In the genomic region with DNA sequence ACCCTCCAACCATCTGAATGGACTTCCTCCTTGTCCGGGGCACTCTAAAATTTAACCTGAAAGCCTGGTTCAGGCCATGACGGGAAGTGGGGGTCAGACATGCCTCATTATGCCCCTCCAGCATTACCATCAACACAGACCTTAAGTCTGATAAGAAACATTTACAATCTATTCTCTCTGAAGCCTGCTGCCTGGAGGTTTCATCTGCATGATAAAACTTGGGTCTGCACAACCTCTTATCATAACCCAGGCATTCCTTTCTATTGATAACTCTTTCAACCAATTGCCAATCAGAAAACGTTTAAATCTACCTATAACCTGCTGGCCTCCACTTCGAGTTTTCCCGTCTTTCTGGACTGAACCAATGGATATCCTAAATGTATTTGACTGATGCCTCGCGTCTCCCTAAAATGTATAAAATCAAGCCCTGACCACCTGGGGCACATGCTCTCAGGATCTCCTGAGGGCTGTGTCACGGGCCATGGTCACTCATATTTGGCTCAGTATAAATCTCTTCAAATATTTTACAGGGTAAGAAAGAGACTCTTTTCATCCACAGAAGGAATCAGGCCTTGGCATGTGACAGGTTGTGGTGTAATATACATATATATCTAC, we compare ENCODE assay signal across 26 cellular contexts. TPM values are rescaled to one million over a fixed set of nuclear protein-coding genes. Genes with fewer than 3 reads are reported as not detected.
A peak's percentile ranks its signal among the peaks of the same experiment; 100 is the strongest.
DNase-seq lines count a peak whose midpoint lies in the region; ATAC-seq lines count a peak whose summit lies in the region.
"Had no signal": no experiment of that assay in that cellular context is flagged by ENCODE, and none has a peak within 500 bp of the region (broad histone marks: within the 10 kb centered on the region; RNA-seq: fewer than 3 reads in every experiment).

No MANE protein-coding gene starts in this region.

- H3K4me3 Mint-ChIP-seq in T-helper 1 cell treated with Interleukin-12 subunit alpha and Interleukin-12 subunit beta and Interleukin-4 antibody, amounts not matched to agents 30 μg/mL and 1 μg/mL, for 36 hours = no peak overlapping the region
- no peak overlapping the region for H3K4me3 Mint-ChIP-seq in activated CD8-positive, alpha-beta memory T cell treated with anti-CD3 and anti-CD28 coated beads, Interleukin-2, amount 10 ng/mL, durations not matched to agents 7 days and 5 days
- no peak overlapping the region for H3K4me3 Mint-ChIP-seq in stimulated activated naive CD8-positive, alpha-beta T cell treated with anti-CD3 and anti-CD28 coated beads, Interleukin-15, amount 100 ng/mL, for 72 hours
- H3K4me3 Mint-ChIP-seq in stimulated activated effector memory CD8-positive, alpha-beta T cell treated with anti-CD3 and anti-CD28 coated beads, Interleukin-12 subunit alpha, Interleukin-12 subunit beta, amount 100 ng/mL, for 72 hours = no peak overlapping the region
- H3K4me3 Mint-ChIP-seq: CD14-positive monocyte; CD8-positive, alpha-beta memory T cell; IgD-negative memory B cell had no signal

- peak overlapping the region; percentile 93 for H3K27ac Mint-ChIP-seq in T-helper 1 cell treated with Interleukin-12 subunit alpha and Interleukin-12 subunit beta and Interleukin-4 antibody, amounts not matched to agents 30 μg/mL and 1 μg/mL, for 36 hours
- peak overlapping the region; percentile 61 for H3K27ac Mint-ChIP-seq in activated CD8-positive, alpha-beta memory T cell treated with anti-CD3 and anti-CD28 coated beads, Interleukin-2, amount 10 ng/mL, durations not matched to agents 7 days and 5 days
- peak overlapping the region; percentile 28 to 60 for H3K27ac Mint-ChIP-seq in stimulated activated naive CD8-positive, alpha-beta T cell treated with anti-CD3 and anti-CD28 coated beads, Interleukin-15, amount 100 ng/mL, for 72 hours
- H3K27ac Mint-ChIP-seq in stimulated activated effector memory CD8-positive, alpha-beta T cell treated with anti-CD3 and anti-CD28 coated beads, Interleukin-12 subunit alpha, Interleukin-12 subunit beta, amount 100 ng/mL, for 72 hours = peak overlapping the region; percentile 60

- H3K36me3 Mint-ChIP-seq in T-helper 1 cell treated with Interleukin-12 subunit alpha and Interleukin-12 subunit beta and Interleukin-4 antibody, amounts not matched to agents 30 μg/mL and 1 μg/mL, for 36 hours (ENCODE audit: low read depth) = peaks cover 1% of the 10 kb centered on the region
- H3K36me3 Mint-ChIP-seq in activated CD8-positive, alpha-beta memory T cell treated with anti-CD3 and anti-CD28 coated beads, Interleukin-2, amount 10 ng/mL, durations not matched to agents 7 days and 5 days = no peaks in the 10 kb centered on the region
- H3K36me3 Mint-ChIP-seq in stimulated activated effector memory CD8-positive, alpha-beta T cell treated with anti-CD3 and anti-CD28 coated beads, Interleukin-12 subunit alpha, Interleukin-12 subunit beta, amount 100 ng/mL, for 72 hours = no peaks in the 10 kb centered on the region
- H3K36me3 Mint-ChIP-seq: CD14-positive monocyte; CD8-positive, alpha-beta memory T cell; IgD-negative memory B cell had no signal

- peaks cover 37% of the 10 kb centered on the region for H3K4me1 Mint-ChIP-seq in T-helper 1 cell treated with Interleukin-12 subunit alpha and Interleukin-12 subunit beta and Interleukin-4 antibody, amounts not matched to agents 30 μg/mL and 1 μg/mL, for 36 hours (ENCODE audit: low read depth)
- H3K4me1 Mint-ChIP-seq in activated CD8-positive, alpha-beta memory T cell treated with anti-CD3 and anti-CD28 coated beads, Interleukin-2, amount 10 ng/mL, durations not matched to agents 7 days and 5 days = peaks cover 45% of the 10 kb centered on the region
- peaks cover 38% of the 10 kb centered on the region for H3K4me1 Mint-ChIP-seq in stimulated activated naive CD8-positive, alpha-beta T cell treated with anti-CD3 and anti-CD28 coated beads, Interleukin-15, amount 100 ng/mL, for 72 hours
- peaks cover 41% of the 10 kb centered on the region for H3K4me1 Mint-ChIP-seq in stimulated activated effector memory CD8-positive, alpha-beta T cell treated with anti-CD3 and anti-CD28 coated beads, Interleukin-12 subunit alpha, Interleukin-12 subunit beta, amount 100 ng/mL, for 72 hours

- peaks cover 12% of the 10 kb centered on the region for H3K27me3 Mint-ChIP-seq in T-helper 1 cell treated with Interleukin-12 subunit alpha and Interleukin-12 subunit beta and Interleukin-4 antibody, amounts not matched to agents 30 μg/mL and 1 μg/mL, for 36 hours (ENCODE audit: low read depth)
- no peaks in the 10 kb centered on the region for H3K27me3 Mint-ChIP-seq in activated CD8-positive, alpha-beta memory T cell treated with anti-CD3 and anti-CD28 coated beads, Interleukin-2, amount 10 ng/mL, durations not matched to agents 7 days and 5 days
- H3K27me3 Mint-ChIP-seq in stimulated activated naive CD8-positive, alpha-beta T cell treated with anti-CD3 and anti-CD28 coated beads, Interleukin-15, amount 100 ng/mL, for 72 hours = no peaks in the 10 kb centered on the region
- H3K27me3 Mint-ChIP-seq: IgD-negative memory B cell had no signal

- H3K9me3 Mint-ChIP-seq in T-helper 1 cell treated with Interleukin-12 subunit alpha and Interleukin-12 subunit beta and Interleukin-4 antibody, amounts not matched to agents 30 μg/mL and 1 μg/mL, for 36 hours = no peaks in the 10 kb centered on the region
- no peaks in the 10 kb centered on the region for H3K9me3 Mint-ChIP-seq in activated CD8-positive, alpha-beta memory T cell treated with anti-CD3 and anti-CD28 coated beads, Interleukin-2, amount 10 ng/mL, durations not matched to agents 7 days and 5 days (ENCODE audit: low read depth)
- no peaks in the 10 kb centered on the region for H3K9me3 Mint-ChIP-seq in stimulated activated naive CD8-positive, alpha-beta T cell treated with anti-CD3 and anti-CD28 coated beads, Interleukin-15, amount 100 ng/mL, for 72 hours
- no peaks in the 10 kb centered on the region for H3K9me3 Mint-ChIP-seq in stimulated activated effector memory CD8-positive, alpha-beta T cell treated with anti-CD3 and anti-CD28 coated beads, Interleukin-12 subunit alpha, Interleukin-12 subunit beta, amount 100 ng/mL, for 72 hours
- H3K9me3 Mint-ChIP-seq: CD8-positive, alpha-beta memory T cell; IgD-negative memory B cell had no signal

- no peak for ATAC-seq in activated CD8-positive, alpha-beta memory T cell treated with anti-CD3 and anti-CD28 coated beads, Interleukin-2, amount 10 ng/mL, durations not matched to agents 7 days and 5 days
- ATAC-seq in stimulated activated naive CD8-positive, alpha-beta T cell treated with anti-CD3 and anti-CD28 coated beads, Interleukin-15, amount 100 ng/mL, for 72 hours = no peak
- no peak for ATAC-seq in stimulated activated naive CD8-positive, alpha-beta T cell treated with anti-CD3 and anti-CD28 coated beads, Interleukin-15, Interleukin-2, amounts not matched to agents 100 U/mL and 50 U/mL, for 24 hours
- no peak for ATAC-seq in stimulated activated effector memory CD8-positive, alpha-beta T cell treated with anti-CD3 and anti-CD28 coated beads, Interleukin-12 subunit alpha, Interleukin-12 subunit beta, amount 100 ng/mL, for 72 hours
- ATAC-seq: Panc1 had no signal

- no peak for DNase-seq in T-helper 1 cell
- DNase-seq in activated CD8-positive, alpha-beta memory T cell treated with anti-CD3 and anti-CD28 coated beads, Interleukin-2, amount 10 ng/mL, durations not matched to agents 7 days and 5 days = no peak
- DNase-seq in activated CD8-positive, alpha-beta memory T cell treated with anti-CD3 and anti-CD28 coated beads for 24 hours = no peak
- DNase-seq in stimulated activated naive CD8-positive, alpha-beta T cell treated with anti-CD3 and anti-CD28 coated beads, Interleukin-15, amount 100 ng/mL, for 72 hours = no peak
- DNase-seq in stimulated activated naive CD8-positive, alpha-beta T cell treated with anti-CD3 and anti-CD28 coated beads, Interleukin-15, Interleukin-2, amounts not matched to agents 100 U/mL and 50 U/mL, for 24 hours = no peak
- DNase-seq in stimulated activated effector memory CD8-positive, alpha-beta T cell treated with anti-CD3 and anti-CD28 coated beads, Interleukin-12 subunit alpha, Interleukin-12 subunit beta, amount 100 ng/mL, for 72 hours (ENCODE audit: low spot score in 2 of 2) = no peak
- DNase-seq in stimulated activated CD8-positive, alpha-beta memory T cell treated with anti-CD3 and anti-CD28 coated beads, Interleukin-4, amount 100 ng/mL, for 48 hours = no peak
- DNase-seq: BE2C; Calu3; CD8-positive, alpha-beta memory T cell; DMS79 treated with DMSO at 0.1 percent for 48 hours; GF-D8; HCEC 1CT; NCI-H1092; NCI-H1417 treated with DMSO at 0.1 percent for 48 hours; NCI-H1694 treated with DMSO at 0.1 percent for 48 hours; NCI-H2081 treated with DMSO at 0.1 percent for 48 hours; NCI-H2171; NCI-H226; NCI-H510A; NCI-H69; SHP77 had no signal

- CTCF ChIA-PET in activated CD8-positive, alpha-beta memory T cell treated with anti-CD3 and anti-CD28 coated beads, Interleukin-2, amount 10 ng/mL, durations not matched to agents 7 days and 5 days (lab: Charles Lee) = no interaction called here

RNA-seq across cellular contexts. Expression of a gene that starts 45.6 kb away (rescaled TPM):
- 10 to 100 TPM; 38.6 to 47.7 TPM for total RNA-seq in activated CD8-positive, alpha-beta memory T cell treated with anti-CD3 and anti-CD28 coated beads, Interleukin-2, amount 10 ng/mL, durations not matched to agents 7 days and 5 days

RNA-seq across cellular contexts. Expression of a gene that starts 46.0 kb away (rescaled TPM):
- total RNA-seq in activated CD8-positive, alpha-beta memory T cell treated with anti-CD3 and anti-CD28 coated beads, Interleukin-2, amount 10 ng/mL, durations not matched to agents 7 days and 5 days = 10 to 100 TPM; 18.1 to 24.4 TPM
